ENCODE assay signal across 2 cellular contexts in the genomic region with DNA sequence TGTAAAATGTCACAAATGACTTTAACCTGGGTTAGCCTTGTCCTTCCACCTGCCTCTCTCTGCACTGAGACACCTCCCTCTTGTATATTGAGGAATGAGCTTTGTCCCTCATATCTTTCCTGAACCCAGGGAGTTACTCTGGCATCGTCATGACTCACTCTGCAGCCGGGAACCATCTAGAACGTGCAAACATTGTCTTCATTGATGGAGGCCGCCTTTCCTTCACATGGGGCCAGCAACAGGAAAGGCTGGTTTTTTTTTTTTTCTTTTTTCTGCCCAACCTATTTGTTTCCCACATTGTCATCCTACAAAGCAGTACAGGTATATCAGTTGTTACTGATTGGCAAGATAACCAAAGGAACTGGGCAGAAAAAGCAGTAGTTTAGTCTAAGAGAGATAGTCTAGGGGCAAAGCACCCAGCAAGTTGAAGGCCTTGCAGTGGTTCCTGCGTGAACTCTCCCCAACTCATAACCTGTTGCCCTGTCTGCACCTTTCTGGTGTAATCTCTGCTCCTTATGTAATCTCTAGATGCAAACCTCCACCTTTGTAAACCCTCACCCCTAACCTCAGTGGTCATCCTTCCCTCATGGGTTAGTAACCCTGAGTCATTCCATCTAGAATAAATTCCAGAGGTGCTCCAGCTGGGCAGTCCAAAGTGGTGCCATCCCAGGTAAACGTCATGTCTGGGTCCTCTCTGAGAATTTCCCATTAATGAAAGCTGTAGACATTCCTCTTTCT.
A peak's percentile ranks its signal among the peaks of the same experiment; 100 is the strongest.
TF ChIP-seq lines count a peak whose summit lies in the region.

No MANE protein-coding gene starts in this region.

TF ChIP-seq in K562, 482 proteins besides CTCF, POLR2A, EP300 and RAD21:
- TF ChIP-seq, protein P1, sequence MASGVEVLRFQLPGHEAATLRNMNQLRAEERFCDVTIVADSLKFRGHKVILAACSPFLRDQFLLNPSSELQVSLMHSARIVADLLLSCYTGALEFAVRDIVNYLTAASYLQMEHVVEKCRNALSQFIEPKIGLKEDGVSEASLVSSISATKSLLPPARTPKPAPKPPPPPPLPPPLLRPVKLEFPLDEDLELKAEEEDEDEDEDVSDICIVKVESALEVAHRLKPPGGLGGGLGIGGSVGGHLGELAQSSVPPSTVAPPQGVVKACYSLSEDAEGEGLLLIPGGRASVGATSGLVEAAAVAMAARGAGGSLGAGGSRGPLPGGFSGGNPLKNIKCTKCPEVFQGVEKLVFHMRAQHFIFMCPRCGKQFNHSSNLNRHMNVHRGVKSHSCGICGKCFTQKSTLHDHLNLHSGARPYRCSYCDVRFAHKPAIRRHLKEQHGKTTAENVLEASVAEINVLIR (CRISPR knock-in tag; IDR thresholded peaks at IDR 0.05) = no peak
- 0 out of 2 replicates have a peak, but pooled peaks have one; percentile 24 for TF ChIP-seq FOSL1 (tag; conservative IDR thresholded peaks at IDR 0.05)

TF ChIP-seq in liver, 16 proteins besides CTCF, POLR2A, EP300 and RAD21 (continued from another document):
- TF ChIP-seq, protein P2, sequence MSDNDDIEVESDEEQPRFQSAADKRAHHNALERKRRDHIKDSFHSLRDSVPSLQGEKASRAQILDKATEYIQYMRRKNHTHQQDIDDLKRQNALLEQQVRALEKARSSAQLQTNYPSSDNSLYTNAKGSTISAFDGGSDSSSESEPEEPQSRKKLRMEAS (IDR thresholded peaks at IDR 0.05) = peak; percentile 67
- TF ChIP-seq JUND (IDR thresholded peaks at IDR 0.05) = peak in 1 of 2 donors; percentile 63
- TF ChIP-seq HNF4G (IDR thresholded peaks at IDR 0.05) = no peak
